30 cellular contexts compared by ENCODE assay signal in genomic region chr12:75611041-75611440, GRCh38.
DNase-seq lines count a peak whose midpoint lies in the region; ATAC-seq, FAIRE-seq and TF ChIP-seq lines count a peak whose summit lies in the region.
"Had no signal": no experiment of that assay in that cellular context is flagged by ENCODE, and none has a peak within 500 bp of the region (broad histone marks: within the 10 kb centered on the region; RNA-seq: fewer than 3 reads in every experiment).

No MANE protein-coding gene starts in this region.

- H3K9me3 ChIP-seq in HepG2 (ENCODE audit: low read length) (no peaks in the 10 kb centered on the region), right lobe of liver (no peaks in the 10 kb centered on the region), SU-DHL-6 (ENCODE audit: insufficient read depth, low read length) (no peaks in the 10 kb centered on the region)
- H3K9me3 ChIP-seq: adrenal gland, esophagus squamous epithelium, right atrium auricular region, upper lobe of right lung had no signal

- H3K27ac ChIP-seq in HepG2 (ENCODE audit: extremely low read length, insufficient read depth, low read length) (no peak overlapping the region), right lobe of liver (no peak overlapping the region), SU-DHL-6 (ENCODE audit: low read depth, low read length) (no peak overlapping the region)
- H3K27ac ChIP-seq: adrenal gland, esophagus squamous epithelium, heart left ventricle, right atrium auricular region, upper lobe of right lung had no signal

- H3K9ac ChIP-seq in HepG2 (ENCODE audit: insufficient read depth, low read depth, low read length): no peak overlapping the region
- no peak overlapping the region for H3K9ac ChIP-seq in SU-DHL-6 (ENCODE audit: low read length)

- in situ Hi-C loops in HepG2 (cut with HindIII; ENCODE audit: extremely low pct_ligation_motif_present, low pct_unique_long_range_greater_than_20kb): no loop called here

- intact Hi-C loops in HepG2 (cut with micrococcal nuclease; ENCODE audit: unreplicated experiment) (no loop called here), right lobe of liver (cut with DNase I) (no loop called here), left cardiac atrium (cut with DNase I) (no loop called here)

- no peaks in the 10 kb centered on the region for H3K79me2 ChIP-seq in HepG2 (ENCODE audit: insufficient read depth, low read length)
- H3K79me2 ChIP-seq in SU-DHL-6 (ENCODE audit: insufficient read depth, low read length): no peaks in the 10 kb centered on the region

- no TSS peak for BruUV-seq in HepG2 (replicated peaks; lab: Mats Ljungman, UMichigan)

- no peak for FAIRE-seq in HepG2 (lab: Jason Lieb, UNC)
- FAIRE-seq: endometrium, keratinocyte had no signal

- H3K27me3 ChIP-seq in HepG2 (ENCODE audit: control insufficient read depth in 1 of 2, insufficient read depth in 2 of 2, low read length in 2 of 2): no peaks in the 10 kb centered on the region
- H3K27me3 ChIP-seq in right lobe of liver: no peaks in the 10 kb centered on the region
- no peaks in the 10 kb centered on the region for H3K27me3 ChIP-seq in SU-DHL-6 (ENCODE audit: low read length)
- H3K27me3 ChIP-seq: adrenal gland, esophagus squamous epithelium, heart left ventricle, MG63, right atrium auricular region, upper lobe of right lung had no signal

- H3K4me3 ChIP-seq in HepG2 (replicated peaks in 1 of 3; ENCODE audit: insufficient read depth in 1 of 3, low read depth in 2 of 3, low read length in 3 of 3): no peak overlapping the region
- no peak overlapping the region for H3K4me3 ChIP-seq in right lobe of liver
- no peak overlapping the region for H3K4me3 ChIP-seq in SU-DHL-6 (ENCODE audit: insufficient read depth, low read length, poor library complexity, severe bottlenecking)
- H3K4me3 ChIP-seq: adrenal gland, esophagus squamous epithelium, heart left ventricle, MG63, right atrium auricular region, smooth muscle cell, upper lobe of right lung had no signal

- H3F3A ChIP-seq in SU-DHL-6 (ENCODE audit: insufficient read depth): no peaks in the 10 kb centered on the region

- TF ChIP-seq EP300 in HepG2 (IDR thresholded peaks at IDR 0.05; ENCODE audit: low read depth in 2 of 2, low read length in 2 of 2) (no peak), HepG2 (CRISPR knock-in tag; IDR thresholded peaks at IDR 0.05; ENCODE audit: borderline replicate concordance) (no peak)

- no peak for TF ChIP-seq RAD21 in HepG2 (CRISPR knock-in tag; IDR thresholded peaks at IDR 0.05)

- H4K20me1 ChIP-seq in HepG2 (ENCODE audit: insufficient read depth, low read length): no peaks in the 10 kb centered on the region
- H4K20me1 ChIP-seq in SU-DHL-6 (ENCODE audit: low read depth, low read length): no peaks in the 10 kb centered on the region

- no peaks in the 10 kb centered on the region for H3K36me3 ChIP-seq in HepG2 (replicated peaks in 1 of 2; ENCODE audit: control insufficient read depth in 1 of 2, insufficient read depth in 2 of 2, low read length in 2 of 2)
- no peaks in the 10 kb centered on the region for H3K36me3 ChIP-seq in right lobe of liver
- H3K36me3 ChIP-seq in SU-DHL-6 (ENCODE audit: low read length): no peaks in the 10 kb centered on the region
- H3K36me3 ChIP-seq: adrenal gland, esophagus squamous epithelium, heart left ventricle, MG63, right atrium auricular region, upper lobe of right lung had no signal

- no peak overlapping the region for H3K4me2 ChIP-seq in HepG2 (ENCODE audit: low read depth, low read length)
- no peak overlapping the region for H3K4me2 ChIP-seq in SU-DHL-6 (ENCODE audit: low read depth, low read length, poor library complexity, severe bottlenecking)
- H3K4me2 ChIP-seq: smooth muscle cell had no signal

- CTCF ChIA-PET in HepG2 (lab: Yijun Ruan, JAX; ENCODE audit: low intra/inter-chr PET ratio, low total read pairs): interaction anchor here (1.1 kb wide), 1 partner anchor 84 kb away, joined by 3 read pairs; no protein-coding TSS in a partner anchor

- H3K4me1 ChIP-seq in HepG2 (ENCODE audit: insufficient read depth, low read length) (no peaks in the 10 kb centered on the region), right lobe of liver (no peaks in the 10 kb centered on the region)
- H3K4me1 ChIP-seq: adrenal gland, right atrium auricular region, upper lobe of right lung had no signal

- POLR2A ChIA-PET in HepG2 (lab: Yijun Ruan, JAX): interaction anchor here (1.4 kb wide), 1 partner anchor 420 kb away, joined by 3 read pairs; the partner anchor contains the start of gene PHLDA1

- H3K9me2 ChIP-seq in SU-DHL-6 (replicated peaks; ENCODE audit: insufficient read depth, low read length): no peaks in the 10 kb centered on the region

- TF ChIP-seq CTCF in HepG2 (CRISPR knock-in tag; IDR thresholded peaks at IDR 0.05): no peak
- TF ChIP-seq CTCF in right lobe of liver (IDR thresholded peaks at IDR 0.05): no peak
- peak; percentile 15 for TF ChIP-seq CTCF in SU-DHL-6 (IDR thresholded peaks at IDR 0.05; ENCODE audit: insufficient read depth, low read length, poor library complexity, severe bottlenecking)

- H2AFZ ChIP-seq in HepG2 (ENCODE audit: low read length): no peak overlapping the region
- H2AFZ ChIP-seq in SU-DHL-6 (ENCODE audit: low read depth, low read length, severe bottlenecking): no peak overlapping the region

- ATAC-seq in HepG2 (peak; percentile 35; the same call in 1 of the 3 replicates), right lobe of liver (no peak), HG03139 (IDR thresholded peaks at IDR 0.05; ENCODE audit: unreplicated experiment) (no peak), left cardiac atrium (no peak), HG03442 (IDR thresholded peaks at IDR 0.05; ENCODE audit: unreplicated experiment) (no peak)
- ATAC-seq: CD8-positive, alpha-beta T cell; heart left ventricle; left ventricle myocardium superior; stimulated activated naive CD8-positive, alpha-beta T cell treated with anti-CD3 and anti-CD28 coated beads, Interleukin-15, Interleukin-2, amounts not matched to agents 100 U/mL and 50 U/mL, for 24 hours; upper lobe of right lung had no signal

- no peak for TF ChIP-seq POLR2A in HepG2 (IDR thresholded peaks at IDR 0.05; ENCODE audit: insufficient read depth in 1 of 2, low read depth in 2 of 2, low read length in 2 of 2)
- TF ChIP-seq POLR2A in right lobe of liver (IDR thresholded peaks at IDR 0.05): no peak

- 100% methylated on average over 3 of the region's 4 CpGs for WGBS in HepG2 (ENCODE audit: low lambda C conversion rate)
- WGBS in right lobe of liver (ENCODE audit: insufficient coverage, low coverage, low lambda C conversion rate, missing lambda C conversion rate): 96% methylated on average over 4 of the region's 4 CpGs

- DNase-seq in HepG2 (ENCODE audit: low spot score) (no peak), right lobe of liver (no peak), NAMALWA (ENCODE audit: low spot score) (peak; percentile 41), mucosa of gallbladder (ENCODE audit: low spot score) (no peak), left cardiac atrium (no peak)
- DNase-seq: activated CD4-positive, alpha-beta memory T cell treated with anti-CD3 and anti-CD28 coated beads, Interleukin-2, amount 10 ng/mL, durations not matched to agents 7 days and 5 days; activated CD4-positive, alpha-beta T cell treated with anti-CD3 and anti-CD28 coated beads for 1 hour; activated CD8-positive, alpha-beta memory T cell treated with anti-CD3 and anti-CD28 coated beads, Interleukin-2, amount 50 U/mL, for 48 hours; activated naive CD4-positive, alpha-beta T cell treated with anti-CD3 and anti-CD28 coated beads for 36 hours; adrenal gland; CD8-positive, alpha-beta T cell; cerebellar nuclear complex; esophagus squamous epithelium; foreskin melanocyte; heart left ventricle; left ventricle myocardium superior; MG63; NCI-H1436; NCI-H2081 treated with DMSO at 0.1 percent for 48 hours; NCI-H748 treated with DMSO at 0.1 percent for 48 hours; stimulated activated naive CD8-positive, alpha-beta T cell treated with anti-CD3 and anti-CD28 coated beads, Interleukin-15, Interleukin-2, amounts not matched to agents 100 U/mL and 50 U/mL, for 24 hours; T-helper 2 cell; upper lobe of right lung had no signal

TF ChIP-seq in HepG2, 621 proteins besides CTCF, POLR2A, EP300 and RAD21:
- TF ChIP-seq ZMYM4 (CRISPR knock-in tag; IDR thresholded peaks at IDR 0.05) (peak; percentile 64), ZNF574 (CRISPR knock-in tag; IDR thresholded peaks at IDR 0.05) (peak; percentile 86), STAG1 (CRISPR knock-in tag; IDR thresholded peaks at IDR 0.05) (peak; percentile 5; the same call in 1 of the 2 replicates), FOXO1 (CRISPR knock-in tag; IDR thresholded peaks at IDR 0.05) (no peak)
